Comparison of ENCODE assay signal across 10 cellular contexts in the genomic region with DNA sequence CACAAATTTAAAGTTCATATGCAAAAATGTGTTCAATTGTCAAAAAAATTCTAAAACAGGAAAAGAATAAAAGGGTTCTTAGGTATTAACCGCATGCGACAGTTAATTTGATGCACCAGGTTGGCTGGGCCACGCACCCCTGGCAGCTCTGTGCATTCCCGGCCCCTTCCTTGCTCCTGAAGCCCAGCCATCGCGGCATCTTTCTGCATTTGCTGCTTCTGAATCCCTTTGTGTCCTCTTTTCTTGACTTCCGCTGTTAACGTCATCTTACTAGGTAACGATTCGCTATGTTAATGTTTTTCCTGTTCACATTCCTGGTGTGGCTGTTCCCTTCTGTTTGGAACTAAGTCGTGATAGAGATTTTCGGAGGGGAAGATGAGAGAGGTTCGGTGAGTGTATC. TPM values are rescaled to one million over a fixed set of nuclear protein-coding genes. Genes with fewer than 3 reads are reported as not detected.
DNase-seq lines count a peak whose midpoint lies in the region; ATAC-seq and TF ChIP-seq lines count a peak whose summit lies in the region.
"Had no signal": no experiment of that assay in that cellular context is flagged by ENCODE, and none has a peak within 500 bp of the region (broad histone marks: within the 10 kb centered on the region; RNA-seq: fewer than 3 reads in every experiment).

No MANE protein-coding gene starts in this region.

- H3K27ac ChIP-seq in BLaER1 treated with 17β-estradiol and CSF1 and Interleukin-3, amounts not matched to agents 10 nM and 100 nM, result peak overlapping the region; percentile 93 to 100 (median 97)
- peak overlapping the region; percentile 89 to 97 (median 96) for H3K27ac ChIP-seq in right lobe of liver

- H3K9me3 Mint-ChIP-seq in T-cell, result no peaks in the 10 kb centered on the region

- no peak for ATAC-seq in T-cell (replicated peaks in 1 of 4)
- ATAC-seq in right lobe of liver, result no peak

- TF ChIP-seq POLR2A in right lobe of liver (IDR thresholded peaks at IDR 0.05), result no peak

- H3K4me2 ChIP-seq in BLaER1 treated with 17β-estradiol and CSF1 and Interleukin-3, amounts not matched to agents 10 nM and 100 nM, result peak overlapping the region in 5 of 11 experiments; percentile 17 to 69 (median 61); a peak in 9 of 22 replicates

- CTCF ChIA-PET in T-cell (lab: Charles Lee), result interaction anchor here in 1 of 2 donors (4.4 kb wide), 1 partner anchor 12 kb away, joined by 70 read pairs; a partner anchor contains a TSS

- H3K4me1 Mint-ChIP-seq in T-cell, result peaks cover 47 to 69% (median 64%) of the 10 kb centered on the region in 3 donors

- H3K36me3 ChIP-seq in BLaER1 treated with 17β-estradiol and CSF1 and Interleukin-3, amounts not matched to agents 10 nM and 100 nM, result peaks cover 0 to 24% (median 0%) of the 10 kb centered on the region in 11 experiments; a peak in 5 of 22 replicates
- H3K36me3 ChIP-seq in right lobe of liver, result no peaks in the 10 kb centered on the region
- H3K36me3 ChIP-seq: prostate gland had no signal

- POLR2A ChIA-PET in T-cell (lab: Charles Lee), result no interaction called here

- H4K20me1 ChIP-seq in BLaER1 treated with 17β-estradiol and CSF1 and Interleukin-3, amounts not matched to agents 10 nM and 100 nM, result no peaks in the 10 kb centered on the region; a peak in 1 of 22 replicates

- H3K9ac ChIP-seq in BLaER1 treated with 17β-estradiol and CSF1 and Interleukin-3, amounts not matched to agents 10 nM and 100 nM, result peak overlapping the region in 7 of 11 experiments; percentile 40 to 94 (median 84); a peak in 9 of 22 replicates

- H3K36me3 Mint-ChIP-seq in T-cell, result no peaks in the 10 kb centered on the region

- H3K27me3 ChIP-seq in BLaER1 treated with 17β-estradiol and CSF1 and Interleukin-3, amounts not matched to agents 10 nM and 100 nM, result peaks cover 8 to 19% (median 15%) of the 10 kb centered on the region in 11 experiments
- H3K27me3 ChIP-seq in right lobe of liver, result no peaks in the 10 kb centered on the region

- 92% methylated on average over 13 of the region's 13 CpGs for WGBS in right lobe of liver (ENCODE audit: insufficient coverage, low coverage, low lambda C conversion rate, missing lambda C conversion rate)

- TF ChIP-seq CTCF in right lobe of liver (IDR thresholded peaks at IDR 0.05), result no peak

- H3K4me3 Mint-ChIP-seq in T-cell, result peak overlapping the region; percentile 9 to 50 (median 25)

- H3K27me3 Mint-ChIP-seq in T-cell, result no peaks in the 10 kb centered on the region

- peak overlapping the region in 3 of 10 experiments; percentile 8 to 45 (median 12); a peak in 5 of 20 replicates for H3K4me3 ChIP-seq in BLaER1 treated with 17β-estradiol and CSF1 and Interleukin-3, amounts not matched to agents 10 nM and 100 nM
- no peak overlapping the region for H3K4me3 ChIP-seq in right lobe of liver
- H3K4me3 ChIP-seq: prostate gland had no signal

- intact Hi-C loops in right lobe of liver (cut with DNase I), result no loop called here

- peak overlapping the region; percentile 82 to 99 for H3K27ac Mint-ChIP-seq in T-cell

- DNase-seq in T-cell, result no peak
- DNase-seq in right lobe of liver, result peak in 1 of 3 donors; percentile 27
- no peak for DNase-seq in NCI-H1417 treated with DMSO at 0.1 percent for 48 hours (lab: John Stamatoyannopoulos, UW)
- DNase-seq in NCI-H2196 (lab: John Stamatoyannopoulos, UW; ENCODE audit: unreplicated experiment), result no peak
- no peak for DNase-seq in NCI-H345 treated with DMSO at 0.1 percent for 48 hours (lab: John Stamatoyannopoulos, UW; ENCODE audit: unreplicated experiment)
- DNase-seq: NCI-H1436, SHP77 treated with DMSO at 0.1 percent for 48 hours had no signal

- peaks cover 30 to 74% (median 53%) of the 10 kb centered on the region in 10 experiments for H3K4me1 ChIP-seq in BLaER1 treated with 17β-estradiol and CSF1 and Interleukin-3, amounts not matched to agents 10 nM and 100 nM
- H3K4me1 ChIP-seq in right lobe of liver, result peaks cover 0 to 24% (median 9%) of the 10 kb centered on the region in 4 donors
- H3K4me1 ChIP-seq: prostate gland had no signal

- peaks cover 0 to 88% (median 43%) of the 10 kb centered on the region in 11 experiments; a peak in 13 of 22 replicates for H3K9me3 ChIP-seq in BLaER1 treated with 17β-estradiol and CSF1 and Interleukin-3, amounts not matched to agents 10 nM and 100 nM (replicated peaks in 1 of 11)
- H3K9me3 ChIP-seq in right lobe of liver, result no peaks in the 10 kb centered on the region
- H3K9me3 ChIP-seq: prostate gland had no signal

RNA-seq across cellular contexts. Expression of a gene that starts 7.9 kb away (rescaled TPM):
- total RNA-seq in T-cell (1 to 10 TPM; 3.7 to 6.7 (median 5.4) TPM), right lobe of liver (1 to 10 TPM in 2 of 6 experiments, under 1 TPM in 2, not detected in 2; 0.07 to 1.4 (median 0.62) TPM)
- total RNA-seq: temporal lobe had no signal

RNA-seq across cellular contexts. Expression of a gene that starts 8.0 kb away (rescaled TPM):
- total RNA-seq in T-cell, result 10 to 100 TPM; 11.6 to 29.1 (median 14.9) TPM
- 100 to 1,000 TPM in 3 of 6 experiments, 10 to 100 TPM in 3; 30.6 to 223 (median 88.2) TPM for total RNA-seq in right lobe of liver

RNA-seq across cellular contexts. Expression of a gene that starts 12.4 kb away (rescaled TPM):
- total RNA-seq in T-cell, result 1 to 10 TPM; 3.3 to 5.6 (median 4.0) TPM
- 1 to 10 TPM in 3 of 6 experiments, under 1 TPM in 1, not detected in 2; 0.80 to 4.2 (median 2.5) TPM for total RNA-seq in right lobe of liver

RNA-seq across cellular contexts. Expression of a gene that starts 25.0 kb away (rescaled TPM):
- total RNA-seq in T-cell, result not detected
- total RNA-seq in right lobe of liver, result 1 to 10 TPM in 2 of 6 experiments, not detected in 4; 3.3 to 4.7 TPM
- total RNA-seq: temporal lobe had no signal

RNA-seq across cellular contexts. Expression of a gene that starts 29.7 kb away (rescaled TPM):
- total RNA-seq in T-cell, result 100 to 1,000 TPM in 2 of 5 donors, 10 to 100 TPM in 3; 80.1 to 110 (median 94.6) TPM
- total RNA-seq in right lobe of liver, result 10 to 100 TPM; 11.4 to 17.3 (median 13.9) TPM
